ENCODE assay signal across 17 cellular contexts in the genomic region with DNA sequence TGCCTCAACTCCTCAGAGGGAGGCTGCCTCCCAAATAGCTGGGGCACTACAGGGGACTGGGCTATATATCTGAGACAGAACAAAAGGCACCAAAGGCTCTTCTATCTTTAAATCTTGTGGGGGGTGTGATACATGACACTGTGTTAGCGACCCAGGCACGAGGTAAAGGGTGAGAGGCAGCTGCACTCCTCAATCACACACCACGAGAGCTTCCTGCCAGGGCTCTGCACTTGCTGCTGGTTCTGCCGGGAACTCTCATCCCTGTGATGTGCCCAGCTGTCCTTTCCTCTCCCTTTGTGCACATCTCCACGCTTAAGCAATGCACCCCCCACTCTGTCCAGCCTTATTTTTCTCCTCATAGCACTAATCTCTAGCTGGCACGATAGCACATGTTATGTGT.
"Had no signal": no experiment of that assay in that cellular context is flagged by ENCODE, and none has a peak within 500 bp of the region (broad histone marks: within the 10 kb centered on the region; RNA-seq: fewer than 3 reads in every experiment).

No MANE protein-coding gene starts in this region.

- H3K9me3 ChIP-seq: heart left ventricle, spleen had no signal

- H3K36me3 ChIP-seq: neural progenitor cell had no signal

- H3K27ac ChIP-seq: heart left ventricle, neural progenitor cell had no signal

- H2AFZ ChIP-seq: neural progenitor cell had no signal

- H3K27me3 ChIP-seq: heart left ventricle, neural progenitor cell, spleen had no signal

- DNase-seq: activated B cell treated with CpG ODN at 0.5 μM for 24 hours; activated CD4-positive, alpha-beta T cell treated with anti-CD3 and anti-CD28 coated beads for 36 hours; activated CD4-positive, alpha-beta T cell treated with anti-CD3 and anti-CD28 coated beads, Interleukin-2, amount 50 U/mL, for 4 hours; activated effector memory CD4-positive, alpha-beta T cell treated with Interleukin-2 at 50 U/mL for 16 hours; activated naive CD4-positive, alpha-beta T cell treated with anti-CD3 and anti-CD28 coated beads for 36 hours; activated naive CD8-positive, alpha-beta T cell treated with anti-CD3 and anti-CD28 coated beads, Interleukin-2, amount 50 U/mL, for 24 hours; activated T-cell treated with anti-CD3 and anti-CD28 coated beads, Interleukin-2, amount 50 U/mL, for 48 hours; heart left ventricle; islet precursor cell; left cardiac atrium; midbrain; retina; spleen; stimulated activated CD4-positive, alpha-beta T cell treated with anti-CD3 and anti-CD28 coated beads, Interleukin-4, amount 100 ng/mL, for 1 hour; stimulated activated naive CD4-positive, alpha-beta T cell treated with Interleukin-2 at 50 U/mL for 16 hours; T-helper 9 cell had no signal

- H3K4me3 ChIP-seq: heart left ventricle, neural progenitor cell, spleen had no signal

- ATAC-seq: activated CD4-positive, alpha-beta T cell treated with anti-CD3 and anti-CD28 coated beads for 36 hours; activated naive CD8-positive, alpha-beta T cell treated with anti-CD3 and anti-CD28 coated beads, Interleukin-2, amount 50 U/mL, for 24 hours; heart left ventricle; left cardiac atrium had no signal

- H3K4me1 ChIP-seq: heart left ventricle, neural progenitor cell, spleen had no signal

- H3K4me2 ChIP-seq: neural progenitor cell had no signal

- H3K9ac ChIP-seq: neural progenitor cell had no signal
